ENCODE assay signal across 8 cellular contexts in the genomic region with DNA sequence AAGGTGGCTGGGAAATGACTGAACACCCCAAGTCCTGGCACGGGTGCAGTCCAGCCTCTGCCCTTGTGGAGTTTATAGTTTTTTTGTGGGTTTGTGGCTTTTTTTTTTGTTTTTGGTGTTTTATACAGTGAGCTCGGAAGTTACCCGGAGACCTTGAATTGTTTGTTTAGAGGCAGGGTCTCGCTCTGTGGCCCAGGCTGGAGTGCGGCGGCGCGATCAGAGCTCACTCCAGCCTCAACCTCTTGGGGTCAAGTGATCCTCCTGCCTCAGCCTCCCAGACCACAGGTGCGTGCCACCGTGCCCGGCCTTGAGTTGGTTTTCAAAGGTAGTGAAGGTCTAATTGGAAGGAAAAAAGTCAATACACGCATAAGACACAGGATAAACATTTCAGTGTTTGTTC. TPM values are rescaled to one million over a fixed set of nuclear protein-coding genes. Genes with fewer than 3 reads are reported as not detected.
"Had no signal": no experiment of that assay in that cellular context is flagged by ENCODE, and none has a peak within 500 bp of the region (broad histone marks: within the 10 kb centered on the region; RNA-seq: fewer than 3 reads in every experiment).

No MANE protein-coding gene starts in this region.

- DNase-seq: H9, HCEC 1CT, IMR-90, KG1 had no signal

- ATAC-seq: GM23338, K562 had no signal

- H3K4me3 Mint-ChIP-seq: GM23338, H9 had no signal

- H3K27ac Mint-ChIP-seq: GM23338, H9 had no signal

- H3K4me3 ChIP-seq: GM23338, K562 had no signal

- H3K4me1 Mint-ChIP-seq: GM23338, H9 had no signal

RNA-seq across cellular contexts. Expression of gene ANHX, which starts 0.9 kb away (rescaled TPM):
- total RNA-seq: GM23338, H1, H9, HT-29, IMR-90, K562 had no signal
- polyA plus RNA-seq: GM23338, H1, IMR-90, K562 had no signal
